ENCODE assay signal across 10 cellular contexts in the genomic region with DNA sequence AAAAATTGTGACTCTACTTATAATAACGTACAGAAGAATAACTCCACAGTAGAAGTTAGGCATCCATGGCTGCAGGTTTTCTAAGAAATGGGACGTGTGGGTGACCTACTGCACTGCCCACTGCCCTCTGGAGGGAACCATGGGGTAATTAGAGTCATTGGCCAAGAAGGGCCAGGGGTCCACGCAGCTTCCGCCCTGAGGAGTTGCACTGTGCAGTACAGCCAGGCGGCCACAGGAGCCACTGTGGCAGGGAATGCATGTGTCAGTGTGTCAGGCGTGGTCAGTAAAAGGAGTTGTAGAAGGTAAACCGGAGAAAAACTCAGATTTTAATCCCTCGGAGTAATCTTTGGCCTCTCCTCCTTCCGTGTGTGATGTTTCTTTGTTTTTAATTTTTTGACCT. TPM values are rescaled to one million over a fixed set of nuclear protein-coding genes. Genes with fewer than 3 reads are reported as not detected.
DNase-seq lines count a peak whose midpoint lies in the region; ATAC-seq and TF ChIP-seq lines count a peak whose summit lies in the region.
"Had no signal": no experiment of that assay in that cellular context is flagged by ENCODE, and none has a peak within 500 bp of the region (broad histone marks: within the 10 kb centered on the region; RNA-seq: fewer than 3 reads in every experiment).

No MANE protein-coding gene starts in this region.

- no peaks in the 10 kb centered on the region for H3K9me3 Mint-ChIP-seq in neural crest cell

- no peaks in the 10 kb centered on the region for H3K36me3 Mint-ChIP-seq in neural crest cell (ENCODE audit: low read depth)

- no peak overlapping the region for H3K4me3 Mint-ChIP-seq in neural crest cell

- peak; percentile 66 for ATAC-seq in PC-3
- ATAC-seq in GM18867 (IDR thresholded peaks at IDR 0.05; ENCODE audit: unreplicated experiment) = no peak
- ATAC-seq in HG02798 (IDR thresholded peaks at IDR 0.05; ENCODE audit: poor library complexity, unreplicated experiment) = no peak

- peaks cover 3% of the 10 kb centered on the region; the same call in 1 of the 2 replicates for H3K36me3 ChIP-seq in PC-3 (ENCODE audit: low read depth, low read length)

- H3K4me1 Mint-ChIP-seq in neural crest cell = peaks cover 52% of the 10 kb centered on the region

- H3K9me2 ChIP-seq in PC-3 (replicated peaks; ENCODE audit: low read length) = no peaks in the 10 kb centered on the region

- H3K9me3 ChIP-seq in PC-3 (ENCODE audit: low read length) = no peaks in the 10 kb centered on the region

- no peak overlapping the region for H2AFZ ChIP-seq in PC-3 (ENCODE audit: low read length)

- H3K4me3 ChIP-seq in GM12864 (ENCODE audit: low read depth, low read length) = no peak overlapping the region
- no peak overlapping the region for H3K4me3 ChIP-seq in PC-3 (ENCODE audit: low read length)
- H3K4me3 ChIP-seq in choroid plexus epithelial cell (ENCODE audit: low read depth, low read length) = no peak overlapping the region

- H3K27me3 ChIP-seq in PC-3 (ENCODE audit: low read length) = no peaks in the 10 kb centered on the region

- peaks cover 12% of the 10 kb centered on the region for H3K79me2 ChIP-seq in PC-3 (ENCODE audit: low read length)

- peaks cover 14% of the 10 kb centered on the region for H3K4me1 ChIP-seq in PC-3 (ENCODE audit: insufficient read depth, low read length)

- H3K27ac ChIP-seq in PC-3 (ENCODE audit: low read length) = peak overlapping the region; percentile 35

- H3K27ac Mint-ChIP-seq in neural crest cell (ENCODE audit: unreplicated experiment) = no peak overlapping the region

- no peaks in the 10 kb centered on the region for H4K20me1 ChIP-seq in PC-3 (ENCODE audit: low read length)

- peak overlapping the region; percentile 30; the same call in 1 of the 2 replicates for H3K4me2 ChIP-seq in PC-3 (ENCODE audit: low read length)

- H3K27me3 Mint-ChIP-seq in neural crest cell (ENCODE audit: low read depth) = no peaks in the 10 kb centered on the region

- POLR2A ChIA-PET in PC-3 (lab: Charles Lee; ENCODE audit: unreplicated experiment) = no interaction called here

- H3K9ac ChIP-seq in PC-3 (ENCODE audit: low read length) = no peak overlapping the region

- TF ChIP-seq CTCF in GM12864 (IDR thresholded peaks at IDR 0.05; ENCODE audit: low read depth, low read length, missing control alignments) (peak; percentile 19), PC-3 (conservative IDR thresholded peaks at IDR 0.05; ENCODE audit: low read depth, low read length) (peak; percentile 32; the same call in 1 of the 2 replicates), choroid plexus epithelial cell (conservative IDR thresholded peaks at IDR 0.05; ENCODE audit: low read depth, low read length) (peak; percentile 20), neural crest cell (conservative IDR thresholded peaks at IDR 0.05) (peak; percentile 62)

- DNase-seq in GM12864 (ENCODE audit: low read depth) (no peak), PC-3 (no peak), choroid plexus epithelial cell (ENCODE audit: low read depth) (no peak), neural crest cell (ENCODE audit: low read depth, low spot score) (no peak), COLO829 (ENCODE audit: low spot score) (no peak), SHP77 (lab: John Stamatoyannopoulos, UW) (no peak)
- DNase-seq: GF-D8, hippocampal formation had no signal

- no TSS peak for BruUV-seq in PC-3 (replicated peaks; lab: Mats Ljungman, UMichigan)

- no peaks in the 10 kb centered on the region for H3F3A ChIP-seq in PC-3 (ENCODE audit: low read length, unreplicated experiment)

- CTCF ChIA-PET in PC-3 (lab: Charles Lee) = interaction anchor here (0.7 to 1.3 kb wide), 2 partner anchors 16 to 193 kb away, joined by 3 to 4 read pairs; no protein-coding TSS in a partner anchor

- intact Hi-C loops in PC-3 (cut with micrococcal nuclease) = no loop called here

RNA-seq across cellular contexts. Expression of a gene that starts 24.8 kb away (rescaled TPM):
- total RNA-seq in PC-3 (2014; rRNA removed) (45.4 and 68.8 TPM in 2 replicates), neural crest cell (67.7 and 71.9 TPM in 2 replicates)
